Comparison of ENCODE assay signal across 8 cellular contexts in the genomic region with DNA sequence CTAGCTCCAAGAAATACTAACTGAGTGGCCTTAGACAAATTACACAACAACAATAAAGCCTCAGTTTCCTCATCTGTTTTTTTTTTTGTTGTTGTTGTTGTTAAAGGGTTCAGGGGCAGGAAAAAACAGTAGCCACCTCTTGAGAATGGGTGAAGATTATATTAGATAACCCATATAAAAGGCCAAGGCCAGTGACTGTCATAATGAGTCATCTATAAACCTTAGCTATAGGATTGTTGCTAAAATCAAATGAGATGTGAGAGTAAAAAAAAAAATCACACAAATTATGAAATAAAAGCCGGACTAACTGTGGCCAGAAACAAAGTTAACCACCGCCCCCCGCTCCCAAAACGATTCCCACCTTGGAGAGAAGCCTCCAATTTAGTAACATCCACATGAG. TPM values are rescaled to one million over a fixed set of nuclear protein-coding genes. Genes with fewer than 3 reads are reported as not detected.
DNase-seq lines count a peak whose midpoint lies in the region; ATAC-seq and TF ChIP-seq lines count a peak whose summit lies in the region.

No MANE protein-coding gene starts in this region.

- H3K36me3 ChIP-seq in brain microvascular endothelial cell (replicated peaks): peaks cover 2% of the 10 kb centered on the region

- H3K4me1 ChIP-seq in mononuclear cell (ENCODE audit: insufficient read depth, low read length): peaks cover 42% of the 10 kb centered on the region

- no peaks in the 10 kb centered on the region for H3K9me3 ChIP-seq in mononuclear cell (ENCODE audit: low read depth, low read length)

- no peaks in the 10 kb centered on the region for H3K27me3 ChIP-seq in brain microvascular endothelial cell (replicated peaks)
- no peaks in the 10 kb centered on the region for H3K27me3 ChIP-seq in mononuclear cell (ENCODE audit: insufficient read depth, low read length)

- DNase-seq in AG04449 (ENCODE audit: low read depth, low spot score) (no peak), HT1080 (ENCODE audit: low read depth) (peak; percentile 33), brain microvascular endothelial cell (no peak), SW480 (ENCODE audit: low spot score) (no peak), inferior parietal cortex (ENCODE audit: extremely low spot score) (no peak)

- CTCF ChIA-PET in AG04449 (lab: Yijun Ruan, JAX): no interaction called here

- peak overlapping the region; percentile 97 for H3K4me3 ChIP-seq in AG04449 (ENCODE audit: low read depth, low read length)
- H3K4me3 ChIP-seq in brain microvascular endothelial cell (ENCODE audit: low read depth, low read length): peak overlapping the region; percentile 96
- peak overlapping the region; percentile 97 for H3K4me3 ChIP-seq in mononuclear cell (ENCODE audit: low read length)

- in situ Hi-C loops in brain microvascular endothelial cell (cut with HindIII; ENCODE audit: low pct_ligation_motif_present, low sequenced_read_pairs): no loop called here

- H3K27ac ChIP-seq in brain microvascular endothelial cell: no peak overlapping the region

- POLR2A ChIA-PET in AG04449 (lab: Yijun Ruan, JAX): interaction anchor here (0.9 to 3.9 kb wide), 2 partner anchors 10 to 18 kb away, joined by 3 to 17 read pairs; partner anchors contain the start of gene TRAFD1

- TF ChIP-seq CTCF in AG04449 (IDR thresholded peaks at IDR 0.05; ENCODE audit: insufficient read depth, low read length, missing control alignments): no peak
- TF ChIP-seq CTCF in brain microvascular endothelial cell (IDR thresholded peaks at IDR 0.05; ENCODE audit: low read depth, low read length, missing control alignments): no peak

- ATAC-seq in GM19467 (IDR thresholded peaks at IDR 0.05; ENCODE audit: unreplicated experiment): no peak
- no peak for ATAC-seq in GM21367 (IDR thresholded peaks at IDR 0.05; ENCODE audit: unreplicated experiment)

RNA-seq across cellular contexts. Expression of gene NAA25, which starts 1.3 kb away (rescaled TPM):
- total RNA-seq in HT1080 (2014; rRNA removed; shearing (Covaris generic)): 16.8 and 31.0 TPM in 2 replicates
- 15.2 and 19.7 TPM in 2 replicates for polyA plus RNA-seq in HT1080 (2015; cell fraction: cytosol; rRNA removed)
- polyA plus RNA-seq in HT1080 (2015; cell fraction: nucleus; rRNA removed): 58.2 and 58.4 TPM in 2 replicates
- 33.8 TPM for total RNA-seq in mononuclear cell

RNA-seq across cellular contexts. Expression of gene TRAFD1, which starts 18.1 kb away (rescaled TPM):
- 17.1 and 20.0 TPM in 2 replicates for total RNA-seq in HT1080 (2014; rRNA removed; shearing (Covaris generic))
- 16.6 and 19.5 TPM in 2 replicates for polyA plus RNA-seq in HT1080 (2015; cell fraction: cytosol; rRNA removed)
- 37.9 and 44.5 TPM in 2 replicates for polyA plus RNA-seq in HT1080 (2015; cell fraction: nucleus; rRNA removed)
- 44.5 TPM for total RNA-seq in mononuclear cell
